ENCODE assay signal across 23 cellular contexts in genomic region chr2:105187531-105187930, GRCh38. TPM values are rescaled to one million over a fixed set of nuclear protein-coding genes. Genes with fewer than 3 reads are reported as not detected.
DNase-seq lines count a peak whose midpoint lies in the region; FAIRE-seq and TF ChIP-seq lines count a peak whose summit lies in the region.
"Had no signal": no experiment of that assay in that cellular context is flagged by ENCODE, and none has a peak within 500 bp of the region (broad histone marks: within the 10 kb centered on the region; RNA-seq: fewer than 3 reads in every experiment).

No MANE protein-coding gene starts in this region.

- H3K4me2 ChIP-seq in KMS-11: peak overlapping the region; percentile 46
- no peak overlapping the region for H3K4me2 ChIP-seq in mesenchymal stem cell (ENCODE audit: low read length, poor library complexity, severe bottlenecking)
- H3K4me2 ChIP-seq: SK-N-SH had no signal

- no peaks in the 10 kb centered on the region for H3K79me2 ChIP-seq in KMS-11 (ENCODE audit: insufficient read depth, low read depth)

- H3K4me3 ChIP-seq in KMS-11 (IDR thresholded peaks at IDR 0.05; ENCODE audit: insufficient read depth, low read depth, low read length): no peak overlapping the region
- no peak overlapping the region for H3K4me3 ChIP-seq in cardiac fibroblast (replicated peaks in 1 of 2; ENCODE audit: low read depth in 2 of 2, low read length in 2 of 2)
- no peak overlapping the region for H3K4me3 ChIP-seq in mesenchymal stem cell (ENCODE audit: insufficient read depth in 1 of 2, low read depth in 1 of 2, low read length in 2 of 2)
- no peak overlapping the region for H3K4me3 ChIP-seq in sigmoid colon
- H3K4me3 ChIP-seq in small intestine (ENCODE audit: low read depth in 1 of 2, low read length in 2 of 2): no peak overlapping the region

- H3K27ac ChIP-seq in KMS-11 (peak overlapping the region; percentile 22; the same call in 1 of the 2 replicates), mesenchymal stem cell (ENCODE audit: low read length, poor library complexity, severe bottlenecking) (no peak overlapping the region), sigmoid colon (no peak overlapping the region), small intestine (ENCODE audit: low read depth in 1 of 2, low read length in 1 of 2) (no peak overlapping the region)

- TF ChIP-seq POLR2A in GM12891 (IDR thresholded peaks at IDR 0.05; ENCODE audit: low read depth, low read length) (no peak), sigmoid colon (IDR thresholded peaks at IDR 0.05) (no peak)

- TF ChIP-seq EP300 in sigmoid colon (IDR thresholded peaks at IDR 0.05): no peak

- H3K36me3 ChIP-seq in KMS-11 (ENCODE audit: insufficient read depth) (no peaks in the 10 kb centered on the region), mesenchymal stem cell (ENCODE audit: control insufficient read depth in 1 of 2, insufficient read depth in 2 of 2, low read depth in 1 of 2, low read length in 2 of 2) (no peaks in the 10 kb centered on the region), sigmoid colon (no peaks in the 10 kb centered on the region), small intestine (ENCODE audit: control insufficient read depth in 2 of 2, insufficient read depth in 2 of 2, low read length in 2 of 2) (no peaks in the 10 kb centered on the region)

- H2BK5ac ChIP-seq in mesenchymal stem cell (ENCODE audit: low read depth, low read length, poor library complexity, severe bottlenecking): no peak overlapping the region

- FAIRE-seq in GM12891 (lab: Jason Lieb, UNC) (no peak), small intestine (lab: Jason Lieb, UNC) (no peak)
- FAIRE-seq: RCC 7860 had no signal

- no peaks in the 10 kb centered on the region for H3K79me1 ChIP-seq in mesenchymal stem cell (replicated peaks; ENCODE audit: low read length, poor library complexity, severe bottlenecking)

- TF ChIP-seq CTCF in KMS-11 (conservative IDR thresholded peaks at IDR 0.05; ENCODE audit: low read depth, low read length) (no peak), cardiac fibroblast (IDR thresholded peaks at IDR 0.05; ENCODE audit: low read depth, low read length) (no peak), sigmoid colon (IDR thresholded peaks at IDR 0.05) (no peak)

- H2AK5ac ChIP-seq in mesenchymal stem cell (ENCODE audit: low read length, severe bottlenecking): no peak overlapping the region

- no peaks in the 10 kb centered on the region for H4K20me1 ChIP-seq in KMS-11 (ENCODE audit: insufficient read depth)

- no peak overlapping the region for H2BK15ac ChIP-seq in mesenchymal stem cell (ENCODE audit: low read depth, poor library complexity, severe bottlenecking)

- H2BK120ac ChIP-seq in mesenchymal stem cell (ENCODE audit: low read depth, low read length): no peak overlapping the region

- H3K9me3 ChIP-seq in mesenchymal stem cell (ENCODE audit: control insufficient read depth, low read length): peaks cover 9% of the 10 kb centered on the region
- peaks cover 0 to 7% (median 0%) of the 10 kb centered on the region in 4 donors for H3K9me3 ChIP-seq in sigmoid colon
- no peaks in the 10 kb centered on the region for H3K9me3 ChIP-seq in small intestine (ENCODE audit: control insufficient read depth, low read depth)
- H3K9me3 ChIP-seq: SK-N-SH had no signal

- no peak overlapping the region for H4K91ac ChIP-seq in mesenchymal stem cell (ENCODE audit: low read length)

- H2BK12ac ChIP-seq in mesenchymal stem cell (ENCODE audit: low read length in 2 of 2): no peak overlapping the region

- H4K8ac ChIP-seq in mesenchymal stem cell (ENCODE audit: low read length): no peak overlapping the region

- no peak overlapping the region for H3K4ac ChIP-seq in mesenchymal stem cell (ENCODE audit: low read depth in 1 of 2, low read length in 2 of 2)

- H3K9ac ChIP-seq in KMS-11 (no peak overlapping the region), mesenchymal stem cell (ENCODE audit: low read length) (no peak overlapping the region)
- H3K9ac ChIP-seq: SK-N-SH had no signal

- intact Hi-C loops in sigmoid colon (cut with DNase I): no loop called here

- H3K14ac ChIP-seq in mesenchymal stem cell (ENCODE audit: low read length in 2 of 2): no peak overlapping the region

- peak; percentile 33 for DNase-seq in Daoy (ENCODE audit: low read depth)
- DNase-seq in cardiac fibroblast (ENCODE audit: low read depth in 2 of 2): peak; percentile 17 to 28
- peak; percentile 25 for DNase-seq in mesenchymal stem cell
- no peak for DNase-seq in GM12891 (ENCODE audit: insufficient read length, low spot score)
- DNase-seq in sigmoid colon: no peak
- no peak for DNase-seq in small intestine
- DNase-seq in NCI-H345 (lab: John Stamatoyannopoulos, UW): no peak
- DNase-seq: CD4-positive, CD25-positive, alpha-beta regulatory T cell; dermis blood vessel endothelial cell; DMS53; left colon; NCI-H1417 treated with DMSO at 0.1 percent for 48 hours; NCI-H2171; NCI-H82; SK-N-SH; stimulated activated CD4-positive, alpha-beta T cell treated with anti-CD3 and anti-CD28 coated beads, Interleukin-12 subunit alpha, Interleukin-12 subunit beta, amount 100 ng/mL, for 4 hours; T-helper 9 cell had no signal

- no peaks in the 10 kb centered on the region for H3K27me3 ChIP-seq in KMS-11 (ENCODE audit: insufficient read depth, low read depth)
- H3K27me3 ChIP-seq in mesenchymal stem cell (ENCODE audit: control insufficient read depth in 1 of 2, insufficient read depth in 1 of 2, low read length in 2 of 2): peaks cover 0 to 60% of the 10 kb centered on the region in 2 experiments
- H3K27me3 ChIP-seq in sigmoid colon: no peaks in the 10 kb centered on the region
- H3K27me3 ChIP-seq in small intestine (ENCODE audit: control insufficient read depth in 2 of 2, insufficient read depth in 2 of 2, low read length in 2 of 2): peaks cover 0 to 1% of the 10 kb centered on the region in 2 donors

- H3K23ac ChIP-seq in mesenchymal stem cell (ENCODE audit: low read length in 2 of 2): no peak overlapping the region

- H2AFZ ChIP-seq in KMS-11 (ENCODE audit: low read depth) (no peak overlapping the region), mesenchymal stem cell (ENCODE audit: low read depth, low read length) (no peak overlapping the region)

- peaks cover 51% of the 10 kb centered on the region for H3K4me1 ChIP-seq in KMS-11 (ENCODE audit: low read depth, poor library complexity, severe bottlenecking)
- no peaks in the 10 kb centered on the region for H3K4me1 ChIP-seq in mesenchymal stem cell (ENCODE audit: control insufficient read depth, insufficient read depth, low read depth, low read length)
- no peaks in the 10 kb centered on the region for H3K4me1 ChIP-seq in sigmoid colon
- H3K4me1 ChIP-seq in small intestine (ENCODE audit: control insufficient read depth in 2 of 2, insufficient read depth in 1 of 2, low read depth in 1 of 2, low read length in 1 of 2): no peaks in the 10 kb centered on the region

- H3K18ac ChIP-seq in mesenchymal stem cell (ENCODE audit: low read depth in 1 of 2, low read length in 2 of 2): no peak overlapping the region

- WGBS in mesenchymal stem cell: 36% methylated on average over 5 of the region's 7 CpGs
- 76 to 87% methylated on average over 7 of the region's 7 CpGs for WGBS in sigmoid colon, 2 donors
- 66 to 73% (median 68%) methylated on average over 7 of the region's 7 CpGs for WGBS in small intestine, 3 donors

TF ChIP-seq in GM12891, 5 proteins besides CTCF, POLR2A, EP300 and RAD21:
- TF ChIP-seq SPI1 (IDR thresholded peaks at IDR 0.05; ENCODE audit: low read depth, low read length) (no peak), POLR2AphosphoS5 (IDR thresholded peaks at IDR 0.05; ENCODE audit: low read depth, low read length) (no peak), POU2F2 (IDR thresholded peaks at IDR 0.05; ENCODE audit: low read depth, low read length) (no peak), PAX5 (IDR thresholded peaks at IDR 0.05; ENCODE audit: insufficient read depth, low read length, severe bottlenecking) (no peak), TAF1 (IDR thresholded peaks at IDR 0.05; ENCODE audit: low read depth, low read length) (no peak)

RNA-seq across cellular contexts. Expression of gene GPR45, which starts 54.0 kb away (rescaled TPM):
- not detected in 2 replicates for total RNA-seq in Daoy (2014; rRNA removed; shearing (Covaris generic))
- polyA plus RNA-seq in mesenchymal stem cell (2013, experiment 1 of 2): 0.04 TPM
- polyA plus RNA-seq in mesenchymal stem cell (2013, experiment 2 of 2): 0.04 TPM
- not detected for polyA plus RNA-seq in GM12891 (2012; ENCODE audit: low read depth, missing spikeins)
- total RNA-seq in sigmoid colon: not detected
- not detected for polyA plus RNA-seq in sigmoid colon
- polyA plus RNA-seq in small intestine: under 1 TPM in 1 of 3 donors, not detected in 2; 0.04 TPM
- total RNA-seq: activated CD8-positive, alpha-beta memory T cell treated with anti-CD3 and anti-CD28 coated beads for 36 hours; CD4-positive, CD25-positive, alpha-beta regulatory T cell; dermis blood vessel endothelial cell; left colon; mononuclear cell; neural crest cell; subcutaneous adipose tissue had no signal
- polyA plus RNA-seq: CD4-positive, CD25-positive, alpha-beta regulatory T cell; SK-N-SH had no signal

Comparison
In these comparisons a context has a peak if more than half of its experiments do, and no peak if none do; other contexts are left out.
1. DNase-seq: peak in Daoy (single experiment), cardiac fibroblast (2 of 2) and mesenchymal stem cell (single experiment); none in GM12891 (single experiment), sigmoid colon (single experiment), small intestine (single experiment) and NCI-H345 (single experiment).